8 cellular contexts compared by ENCODE assay signal in genomic region chr7:149623262-149623997, GRCh38.
DNase-seq lines count a peak whose midpoint lies in the region; ATAC-seq and TF ChIP-seq lines count a peak whose summit lies in the region.
"Not testable (repeated sequence)": the region's sequence is repeated elsewhere in the genome, so short reads cannot be mapped to it uniquely, and the experiment has no call there.

No MANE protein-coding gene starts in this region.

- H3K27ac ChIP-seq in PC-3 (ENCODE audit: low read length); endodermal cell (ENCODE audit: low read depth, low read length); iPS-18a (ENCODE audit: low read length); neural progenitor cell; stomach smooth muscle (ENCODE audit: low read length): not testable (repeated sequence)

- peak overlapping the region; percentile 99 for H3K4me3 ChIP-seq in PC-3 (ENCODE audit: low read length)
- H3K4me3 ChIP-seq in endodermal cell (ENCODE audit: low read length): peak overlapping the region; percentile 94
- peak overlapping the region; percentile 89 for H3K4me3 ChIP-seq in iPS-18a (ENCODE audit: low read length)
- H3K4me3 ChIP-seq in neural progenitor cell: peak overlapping the region; percentile 96
- H3K4me3 ChIP-seq in stomach smooth muscle (ENCODE audit: low read length in 2 of 2): peak overlapping the region; percentile 86

- TF ChIP-seq CTCF in CD14-positive monocyte (IDR thresholded peaks at IDR 0.05); PC-3 (conservative IDR thresholded peaks at IDR 0.05; ENCODE audit: low read depth, low read length); endodermal cell (conservative IDR thresholded peaks at IDR 0.05); neural progenitor cell (IDR thresholded peaks at IDR 0.05): not testable (repeated sequence)

- intact Hi-C loops in CD14-positive monocyte (cut with micrococcal nuclease): loop anchor here (5.0 to 10.0 kb wide), 3 partner anchors 126 to 599 kb away; partner anchors contain the start of genes PDIA4 (in 1 of the 2) and ZNF746 (in 1 of the 2)
- intact Hi-C loops in PC-3 (cut with micrococcal nuclease): loop anchor here (10.0 kb wide), 1 partner anchor 199 kb away; no protein-coding TSS in a partner anchor
- intact Hi-C loops in activated T-helper 2 cell treated with anti-CD3 and anti-CD28 coated beads, Interferon-gamma antibody, Interleukin-2, Interleukin-4, amounts not matched to agents 10 μg/mL and 5 μg/mL and 100 μg/mL, durations not matched to agents 14 hours and 24 hours and 36 hours (cut with micrococcal nuclease): loop anchor here (10.0 kb wide), 3 partner anchors 251 to 599 kb away; partner anchors contain the start of genes ATP6V0E2, PDIA4 and ZNF783

- H3K36me3 Mint-ChIP-seq in CD14-positive monocyte (peaks cover 25 to 32% of the 10 kb centered on the region in 2 donors), endodermal cell (ENCODE audit: low read depth) (peaks cover 25% of the 10 kb centered on the region), neural progenitor cell (peaks cover 17% of the 10 kb centered on the region)
- peaks cover 38% of the 10 kb centered on the region for H3K36me3 Mint-ChIP-seq in activated T-helper 2 cell treated with anti-CD3 and anti-CD28 coated beads, Interferon-gamma antibody, Interleukin-2, Interleukin-4, amounts not matched to agents 10 μg/mL and 5 μg/mL and 100 μg/mL, durations not matched to agents 14 hours and 24 hours and 36 hours (ENCODE audit: low read depth)

- not testable (repeated sequence) for H3K9me3 ChIP-seq in PC-3 (ENCODE audit: low read length); endodermal cell (ENCODE audit: control insufficient read depth, low read length); iPS-18a (ENCODE audit: control insufficient read depth, low read depth, low read length); neural progenitor cell (ENCODE audit: low read depth); stomach smooth muscle (ENCODE audit: control insufficient read depth in 2 of 2, low read length in 2 of 2)

- H3K9ac ChIP-seq in PC-3 (ENCODE audit: low read length) (peak overlapping the region; percentile 92), endodermal cell (ENCODE audit: extremely low read depth, low read length, poor library complexity, severe bottlenecking) (peak overlapping the region; percentile 68), iPS-18a (ENCODE audit: low read length) (peak overlapping the region; percentile 65), neural progenitor cell (peak overlapping the region; percentile 88), stomach smooth muscle (ENCODE audit: low read length in 2 of 2) (peak overlapping the region; percentile 85)

- H3K27me3 ChIP-seq in PC-3 (ENCODE audit: low read length); endodermal cell (ENCODE audit: control insufficient read depth, insufficient read depth, low read length, poor library complexity, severe bottlenecking); iPS-18a (ENCODE audit: control insufficient read depth, insufficient read depth, low read length); stomach smooth muscle (ENCODE audit: control insufficient read depth in 1 of 2, insufficient read depth in 2 of 2, low read length in 2 of 2): not testable (repeated sequence)
- H3K27me3 ChIP-seq in neural progenitor cell: peaks cover 15% of the 10 kb centered on the region

- BruUV-seq in PC-3 (replicated peaks; lab: Mats Ljungman, UMichigan): TSS peak; percentile 42

- H3K4me1 Mint-ChIP-seq in CD14-positive monocyte: peaks cover 47% of the 10 kb centered on the region
- H3K4me1 Mint-ChIP-seq in activated T-helper 2 cell treated with anti-CD3 and anti-CD28 coated beads, Interferon-gamma antibody, Interleukin-2, Interleukin-4, amounts not matched to agents 10 μg/mL and 5 μg/mL and 100 μg/mL, durations not matched to agents 14 hours and 24 hours and 36 hours (ENCODE audit: low read depth): peaks cover 38% of the 10 kb centered on the region
- H3K4me1 Mint-ChIP-seq in endodermal cell: not testable (repeated sequence)
- peaks cover 21% of the 10 kb centered on the region for H3K4me1 Mint-ChIP-seq in neural progenitor cell

- not testable (repeated sequence) for H4K20me1 ChIP-seq in PC-3 (ENCODE audit: low read length)
- peaks cover 32% of the 10 kb centered on the region for H4K20me1 ChIP-seq in neural progenitor cell (ENCODE audit: low read depth)

- H3K9me3 Mint-ChIP-seq in CD14-positive monocyte; activated T-helper 2 cell treated with anti-CD3 and anti-CD28 coated beads, Interferon-gamma antibody, Interleukin-2, Interleukin-4, amounts not matched to agents 10 μg/mL and 5 μg/mL and 100 μg/mL, durations not matched to agents 14 hours and 24 hours and 36 hours; endodermal cell; neural progenitor cell: not testable (repeated sequence)

- peak overlapping the region; percentile 90 for H3K4me2 ChIP-seq in PC-3 (ENCODE audit: low read length)
- H3K4me2 ChIP-seq in neural progenitor cell: peak overlapping the region; percentile 84

- H2AFZ ChIP-seq in PC-3 (ENCODE audit: low read length); neural progenitor cell (replicated peaks): not testable (repeated sequence)

- H3K4me3 Mint-ChIP-seq in CD14-positive monocyte (peak overlapping the region; percentile 93 to 94), endodermal cell (peak overlapping the region; percentile 89), neural progenitor cell (peak overlapping the region; percentile 98)
- H3K4me3 Mint-ChIP-seq in activated T-helper 2 cell treated with anti-CD3 and anti-CD28 coated beads, Interferon-gamma antibody, Interleukin-2, Interleukin-4, amounts not matched to agents 10 μg/mL and 5 μg/mL and 100 μg/mL, durations not matched to agents 14 hours and 24 hours and 36 hours (ENCODE audit: low read depth): peak overlapping the region; percentile 96

- H3K36me3 ChIP-seq in PC-3 (ENCODE audit: low read depth, low read length) (peaks cover 11% of the 10 kb centered on the region; the same call in 1 of the 2 replicates), endodermal cell (ENCODE audit: control insufficient read depth, insufficient read depth, low read length) (peaks cover 24% of the 10 kb centered on the region), iPS-18a (ENCODE audit: control insufficient read depth, low read depth, low read length) (peaks cover 25% of the 10 kb centered on the region), stomach smooth muscle (ENCODE audit: control insufficient read depth in 2 of 2, insufficient read depth in 2 of 2, low read length in 2 of 2) (peaks cover 18 to 19% of the 10 kb centered on the region in 2 donors)
- H3K36me3 ChIP-seq in neural progenitor cell: not testable (repeated sequence)

- DNase-seq in CD14-positive monocyte (ENCODE audit: low spot score); activated T-helper 2 cell treated with anti-CD3 and anti-CD28 coated beads, Interferon-gamma antibody, Interleukin-2, Interleukin-4, amounts not matched to agents 10 μg/mL and 5 μg/mL and 100 μg/mL, durations not matched to agents 14 hours and 24 hours and 36 hours (ENCODE audit: low spot score); endodermal cell; neural progenitor cell (ENCODE audit: low spot score): not testable (repeated sequence)
- DNase-seq in HT-29 (ENCODE audit: low spot score) (peak; percentile 61), PC-3 (peak; percentile 19)

- H3K27ac Mint-ChIP-seq in CD14-positive monocyte (peak overlapping the region in 6 of 7 donors; percentile 64 to 91 (median 73)), endodermal cell (peak overlapping the region; percentile 79), neural progenitor cell (peak overlapping the region; percentile 69)
- H3K27ac Mint-ChIP-seq in activated T-helper 2 cell treated with anti-CD3 and anti-CD28 coated beads, Interferon-gamma antibody, Interleukin-2, Interleukin-4, amounts not matched to agents 10 μg/mL and 5 μg/mL and 100 μg/mL, durations not matched to agents 14 hours and 24 hours and 36 hours: peak overlapping the region; percentile 86

- H3K4me1 ChIP-seq in PC-3 (ENCODE audit: insufficient read depth, low read length): peaks cover 17% of the 10 kb centered on the region
- not testable (repeated sequence) for H3K4me1 ChIP-seq in endodermal cell (ENCODE audit: control insufficient read depth, insufficient read depth, low read length); iPS-18a (ENCODE audit: control insufficient read depth, low read depth, low read length); neural progenitor cell
- H3K4me1 ChIP-seq in stomach smooth muscle (ENCODE audit: control insufficient read depth, insufficient read depth, low read length): peaks cover 15% of the 10 kb centered on the region

- peak; percentile 3; the same call in 1 of the 2 replicates for ATAC-seq in PC-3

- H3F3A ChIP-seq in PC-3 (ENCODE audit: low read length, unreplicated experiment); neural progenitor cell (ENCODE audit: low read depth): not testable (repeated sequence)

- not testable (repeated sequence) for H3K9me2 ChIP-seq in PC-3 (replicated peaks; ENCODE audit: low read length)

- POLR2A ChIA-PET in PC-3 (lab: Charles Lee; ENCODE audit: unreplicated experiment): not testable (repeated sequence)

- H3K79me2 ChIP-seq in PC-3 (ENCODE audit: low read length): peaks cover 29% of the 10 kb centered on the region
- H3K79me2 ChIP-seq in neural progenitor cell (ENCODE audit: low read depth): peaks cover 29% of the 10 kb centered on the region

- CTCF ChIA-PET in PC-3 (lab: Charles Lee): not testable (repeated sequence)

- H3K27me3 Mint-ChIP-seq in CD14-positive monocyte (ENCODE audit: low read depth in 3 of 3): peaks cover 0 to 10% (median 2%) of the 10 kb centered on the region in 3 donors
- not testable (repeated sequence) for H3K27me3 Mint-ChIP-seq in activated T-helper 2 cell treated with anti-CD3 and anti-CD28 coated beads, Interferon-gamma antibody, Interleukin-2, Interleukin-4, amounts not matched to agents 10 μg/mL and 5 μg/mL and 100 μg/mL, durations not matched to agents 14 hours and 24 hours and 36 hours (ENCODE audit: low read depth); endodermal cell (ENCODE audit: insufficient read depth); neural progenitor cell (ENCODE audit: insufficient read depth, low read depth)

- 59% methylated on average over 5 to 17 of the region's 19 CpGs for WGBS in endodermal cell (ENCODE audit: insufficient coverage in 1 of 2, insufficient read length in 1 of 2), 2 experiments
